32 cellular contexts compared by ENCODE assay signal in the genomic region with DNA sequence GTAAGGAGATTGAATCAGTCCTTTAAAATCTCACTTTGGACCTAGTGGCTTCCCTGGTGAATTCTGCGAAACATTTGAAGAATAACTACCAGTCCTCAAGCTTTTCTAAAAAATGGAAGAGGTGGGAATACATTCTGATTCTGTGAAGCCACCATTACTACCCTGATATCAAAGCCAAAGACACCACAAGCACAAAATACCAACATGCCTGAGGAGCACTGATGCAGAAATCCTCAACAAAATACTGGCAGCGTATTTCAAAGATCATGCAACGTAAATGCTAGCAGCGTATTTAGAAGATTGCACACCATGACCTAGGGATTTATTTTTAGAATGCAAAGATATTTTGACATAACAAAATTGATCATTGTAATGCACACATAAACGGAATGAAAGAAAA. TPM values are rescaled to one million over a fixed set of nuclear protein-coding genes. Genes with fewer than 3 reads are reported as not detected.
DNase-seq lines count a peak whose midpoint lies in the region; ATAC-seq, FAIRE-seq and TF ChIP-seq lines count a peak whose summit lies in the region.
"Had no signal": no experiment of that assay in that cellular context is flagged by ENCODE, and none has a peak within 500 bp of the region (broad histone marks: within the 10 kb centered on the region; RNA-seq: fewer than 3 reads in every experiment).

No MANE protein-coding gene starts in this region.

- H2BK120ac ChIP-seq in H1 (replicated peaks; ENCODE audit: low read depth, low read length) = no peak overlapping the region

- H3K4me3 Mint-ChIP-seq in naive B cell = peak overlapping the region in 5 of 8 donors; percentile 27 to 75 (median 56)
- H3K4me3 Mint-ChIP-seq: activated CD4-positive, alpha-beta T cell treated with anti-CD3 and anti-CD28 coated beads for 36 hours; activated naive CD4-positive, alpha-beta T cell treated with anti-CD3 and anti-CD28 coated beads, Interleukin-2, amount 10 ng/mL, durations not matched to agents 7 days and 5 days; activated T-helper 17 cell treated with anti-CD3 and anti-CD28 coated beads, Interleukin-2, amount 50 U/mL, for 72 hours; CD4-positive, alpha-beta memory T cell; type B pancreatic cell had no signal

- no peak overlapping the region for H3K4ac ChIP-seq in H1 (replicated peaks; ENCODE audit: insufficient read length, low read depth, low read length)

- no peak overlapping the region for H2BK20ac ChIP-seq in H1 (ENCODE audit: low read length)

- no peaks in the 10 kb centered on the region for H3K79me2 ChIP-seq in H1 (ENCODE audit: control insufficient read depth in 1 of 2, insufficient read depth in 2 of 2, low read length in 2 of 2)
- H3K79me2 ChIP-seq: hepatocyte had no signal

- no peak for TF ChIP-seq CTCF in H1 (IDR thresholded peaks at IDR 0.05; ENCODE audit: control extremely low read depth in 1 of 3, insufficient read depth in 1 of 3, low read depth in 1 of 3, low read length in 3 of 3)

- in situ Hi-C loops in ACHN (cut with HindIII; ENCODE audit: low pct_ligation_motif_present, low pct_unique_long_range_greater_than_20kb, low sequenced_read_pairs) = no loop called here

- no peak overlapping the region for H3K27ac ChIP-seq in H1 (ENCODE audit: low read depth, low read length)
- H3K27ac ChIP-seq: adrenal gland, breast epithelium, gastroesophageal sphincter, hepatocyte, left ventricle myocardium inferior, neutrophil, psoas muscle had no signal

- TF ChIP-seq POLR2A in H1 (IDR thresholded peaks at IDR 0.05; ENCODE audit: control extremely low read depth in 1 of 2, low read depth in 2 of 2, low read length in 2 of 2) = no peak

- ATAC-seq in naive B cell (ENCODE audit: low read depth in 2 of 2) (peak; percentile 74 to 85), GM18517 (IDR thresholded peaks at IDR 0.05; ENCODE audit: unreplicated experiment) (no peak), GM18873 (IDR thresholded peaks at IDR 0.05; ENCODE audit: low FRiP score, unreplicated experiment) (no peak)
- ATAC-seq: activated CD4-positive, alpha-beta T cell treated with anti-CD3 and anti-CD28 coated beads for 36 hours; activated T-helper 17 cell treated with anti-CD3 and anti-CD28 coated beads, Interleukin-2, amount 50 U/mL, for 72 hours; gastroesophageal sphincter; psoas muscle; SK-N-SH treated with all-trans-retinoic acid at 6 μM for 48 hours had no signal

- no peak overlapping the region for H3K4me3 ChIP-seq in H1 (ENCODE audit: extremely low read depth in 1 of 4, insufficient read depth in 2 of 4, low read depth in 3 of 4, low read length in 4 of 4)
- H3K4me3 ChIP-seq: adrenal gland, breast epithelium, gastroesophageal sphincter, hepatocyte, left ventricle myocardium inferior, MG63, psoas muscle had no signal

- no peaks in the 10 kb centered on the region for H3K79me1 ChIP-seq in H1 (ENCODE audit: low read depth, low read length)

- no peak for TF ChIP-seq RAD21 in H1 (IDR thresholded peaks at IDR 0.05 in 1 of 2, conservative IDR thresholded peaks at IDR 0.05 in 1 of 2; ENCODE audit: low read depth in 2 of 2, low read length in 2 of 2)

- H3K36me3 Mint-ChIP-seq in naive B cell = peaks cover 0 to 12% of the 10 kb centered on the region in 2 donors

- no peaks in the 10 kb centered on the region for H4K20me1 ChIP-seq in H1 (replicated peaks in 1 of 2; ENCODE audit: control insufficient read depth in 1 of 2, insufficient read depth in 2 of 2, low read length in 2 of 2)

- H2BK15ac ChIP-seq in H1 (ENCODE audit: low read length) = no peak overlapping the region

- FAIRE-seq in H1 (lab: Jason Lieb, UNC) = no peak
- FAIRE-seq: endothelial cell of umbilical vein had no signal

- no peak overlapping the region for H3K23ac ChIP-seq in H1 (ENCODE audit: insufficient read length)

- POLR2A ChIA-PET in H1 (lab: Charles Lee; ENCODE audit: partially characterized antibody) = interaction anchor here (0.7 to 0.9 kb wide), 2 partner anchors 7 to 11 kb away, joined by 3 read pairs; no protein-coding TSS in a partner anchor

- no peaks in the 10 kb centered on the region for H3K27me3 ChIP-seq in H1 (replicated peaks in 1 of 4; ENCODE audit: control insufficient read depth in 3 of 4, extremely low read depth in 1 of 4, insufficient read depth in 3 of 4, low read length in 3 of 4)
- H3K27me3 ChIP-seq: adrenal gland, breast epithelium, gastroesophageal sphincter, hepatocyte, MG63 had no signal

- H2BK5ac ChIP-seq in H1 (ENCODE audit: low read depth, low read length) = no peak overlapping the region

- H2AK5ac ChIP-seq in H1 (ENCODE audit: low read depth, low read length) = no peak overlapping the region

- no peaks in the 10 kb centered on the region for H3K9me3 Mint-ChIP-seq in naive B cell
- H3K9me3 Mint-ChIP-seq: activated naive CD4-positive, alpha-beta T cell treated with anti-CD3 and anti-CD28 coated beads, Interleukin-2, amount 10 ng/mL, durations not matched to agents 7 days and 5 days; activated T-helper 17 cell treated with anti-CD3 and anti-CD28 coated beads, Interleukin-2, amount 50 U/mL, for 72 hours had no signal

- no peak overlapping the region for H3K4me2 ChIP-seq in H1 (ENCODE audit: insufficient read depth in 1 of 2, low read depth in 2 of 2, low read length in 2 of 2)
- H3K4me2 ChIP-seq: hepatocyte had no signal

- H2AFZ ChIP-seq in H1 (ENCODE audit: low read length) = no peak overlapping the region
- H2AFZ ChIP-seq: hepatocyte had no signal

- H3K23me2 ChIP-seq in H1 (ENCODE audit: low read depth, low read length) = no peaks in the 10 kb centered on the region

- H3K9ac ChIP-seq in H1 (replicated peaks in 1 of 4; ENCODE audit: extremely low read depth in 1 of 4, low read depth in 3 of 4, low read length in 3 of 4) = no peak overlapping the region

- no peak overlapping the region for H3K18ac ChIP-seq in H1 (ENCODE audit: extremely low read depth, low read length)

- H3K9me3 ChIP-seq in H1 (ENCODE audit: insufficient read depth in 2 of 2, low read depth in 1 of 2, low read length in 1 of 2) = peaks cover 29 to 42% of the 10 kb centered on the region in 2 experiments
- H3K9me3 ChIP-seq: adrenal gland, breast epithelium, gastroesophageal sphincter, left ventricle myocardium inferior, MG63, neutrophil, psoas muscle had no signal

- peaks cover 29 to 40% (median 38%) of the 10 kb centered on the region in 3 donors for H3K4me1 Mint-ChIP-seq in naive B cell

- H2BK12ac ChIP-seq in H1 (ENCODE audit: low read depth, low read length) = no peak overlapping the region

- no peak overlapping the region for H3K14ac ChIP-seq in H1 (ENCODE audit: insufficient read length)

- CTCF ChIA-PET in H1 (lab: Charles Lee; ENCODE audit: partially characterized antibody) = interaction anchor here (1.1 kb wide), 1 partner anchor 22 kb away, joined by 3 read pairs; no protein-coding TSS in a partner anchor

- no peaks in the 10 kb centered on the region for H3K4me1 ChIP-seq in H1 (replicated peaks in 1 of 4; ENCODE audit: control insufficient read depth in 3 of 4, insufficient read depth in 4 of 4, low read length in 3 of 4)
- H3K4me1 ChIP-seq: breast epithelium had no signal

- H4K8ac ChIP-seq in H1 (ENCODE audit: extremely low read depth, insufficient read depth, low read length) = no peak overlapping the region

- no peak overlapping the region for H4K5ac ChIP-seq in H1 (ENCODE audit: insufficient read length, low read depth, low read length)

- no peak overlapping the region for H3K56ac ChIP-seq in H1 (replicated peaks; ENCODE audit: insufficient read length, low read depth, low read length)

- DNase-seq in ACHN (peak; percentile 72), M059J (ENCODE audit: low read depth) (peak; percentile 45), H1 (ENCODE audit: low read depth in 1 of 2, low spot score in 2 of 2) (no peak), naive B cell (peak; percentile 13), UCSD-AML1 (lab: John Stamatoyannopoulos, UW; ENCODE audit: unreplicated experiment) (no peak), GM03348 (ENCODE audit: low spot score) (no peak)
- DNase-seq: 8988T; CD4-positive, alpha-beta memory T cell; KG1; left ventricle myocardium inferior; MG63; NCI-H1930; NCI-H526 treated with DMSO at 0.1 percent for 48 hours; NK-92 treated with Interleukin-12 subunit alpha and Interleukin-12 subunit beta, amount 100 ng/mL, for 24 hours; psoas muscle; stimulated activated CD4-positive, alpha-beta T cell treated with anti-CD3 and anti-CD28 coated beads, Interleukin-4, amount 100 ng/mL, for 4 hours had no signal

- H3K27ac Mint-ChIP-seq in naive B cell = peak overlapping the region in 4 of 6 donors; percentile 17 to 78 (median 64)
- H3K27ac Mint-ChIP-seq: activated CD4-positive, alpha-beta T cell treated with anti-CD3 and anti-CD28 coated beads for 36 hours; activated naive CD4-positive, alpha-beta T cell treated with anti-CD3 and anti-CD28 coated beads, Interleukin-2, amount 10 ng/mL, durations not matched to agents 7 days and 5 days; activated T-helper 17 cell treated with anti-CD3 and anti-CD28 coated beads, Interleukin-2, amount 50 U/mL, for 72 hours; CD4-positive, alpha-beta memory T cell; type B pancreatic cell had no signal

- H4K91ac ChIP-seq in H1 (replicated peaks; ENCODE audit: insufficient read length, low read length) = no peak overlapping the region

- H3K36me3 ChIP-seq in H1 (ENCODE audit: control insufficient read depth in 2 of 4, insufficient read depth in 4 of 4, low read length in 3 of 4) = peaks cover 8 to 34% (median 21%) of the 10 kb centered on the region in 4 experiments; a peak in 7 of 8 replicates
- H3K36me3 ChIP-seq: adrenal gland, breast epithelium had no signal

- TF ChIP-seq EP300 in H1 (IDR thresholded peaks at IDR 0.05; ENCODE audit: borderline replicate concordance in 1 of 2, low read depth in 2 of 2, low read length in 2 of 2) = no peak

- 98% methylated on average over 5 of the region's 5 CpGs; no CpG with 5 or more reads in 1 of the 2 experiments for WGBS in H1 (ENCODE audit: extremely low coverage in 1 of 2, insufficient coverage in 1 of 2, insufficient read length in 1 of 2, insufficient replicate concordance in 2 of 2, low coverage in 1 of 2, low lambda C conversion rate in 2 of 2, missing lambda C conversion rate in 1 of 2), 2 experiments

- no peaks in the 10 kb centered on the region for H3K27me3 Mint-ChIP-seq in naive B cell
- H3K27me3 Mint-ChIP-seq: activated CD4-positive, alpha-beta T cell treated with anti-CD3 and anti-CD28 coated beads for 36 hours; activated naive CD4-positive, alpha-beta T cell treated with anti-CD3 and anti-CD28 coated beads, Interleukin-2, amount 10 ng/mL, durations not matched to agents 7 days and 5 days; activated T-helper 17 cell treated with anti-CD3 and anti-CD28 coated beads, Interleukin-2, amount 50 U/mL, for 72 hours; CD4-positive, alpha-beta memory T cell; type B pancreatic cell had no signal

RNA-seq across cellular contexts. Expression of a gene that starts 14.4 kb away (rescaled TPM):
- not detected in 2 replicates for total RNA-seq in M059J (2014; rRNA removed; shearing (Covaris generic))
- not detected in 2 replicates for total RNA-seq in H1 (2021; fragmentation: NEBNext Ultra II Directional; extraction: Animal tissue kit (Norgen Biotek cat#: 25700))
- polyA plus RNA-seq in H1 (2011; rRNA removed) (0.05 TPM in 1 of 2 replicates, not detected in the other), naive B cell (ENCODE audit: low read depth in 6 of 6) (not detected)
- not detected for polyA plus RNA-seq in H1 (2011; cell fraction: cytosol; rRNA removed)
- 0.07 TPM for polyA plus RNA-seq in H1 (2011; cell fraction: nucleus; rRNA removed)
- polyA plus RNA-seq in H1 (2012, experiment 1 of 2) = not detected in 4 replicates
- polyA plus RNA-seq in H1 (2012, experiment 2 of 2) = not detected
- not detected for polyA plus RNA-seq in H1 (2013, experiment 1 of 2)
- not detected for polyA plus RNA-seq in H1 (2013, experiment 2 of 2)
- not detected in 2 replicates for polyA minus RNA-seq in H1 (2011; rRNA and poly(A)+ RNA removed)
- not detected for polyA minus RNA-seq in H1 (2011; cell fraction: cytosol; rRNA and poly(A)+ RNA removed)
- polyA minus RNA-seq in H1 (2011; cell fraction: nucleus; rRNA and poly(A)+ RNA removed) = not detected
- total RNA-seq: activated CD4-positive, alpha-beta T cell treated with anti-CD3 and anti-CD28 coated beads for 36 hours; activated T-helper 17 cell treated with anti-CD3 and anti-CD28 coated beads, Interleukin-2, amount 50 U/mL, for 72 hours; adrenal gland; breast epithelium; CD4-positive, alpha-beta memory T cell; endothelial cell of umbilical vein; gastroesophageal sphincter; H4; left ventricle myocardium inferior; psoas muscle; subcutaneous adipose tissue; T-helper 2 cell treated with Interferon-gamma antibody and Interleukin-4, amounts not matched to agents 100 ng/mL and 5 ng/mL, for 36 hours had no signal
- polyA plus RNA-seq: adrenal gland had no signal

RNA-seq across cellular contexts. Expression of a gene that starts 23.4 kb away (rescaled TPM):
- not detected in 2 replicates for total RNA-seq in M059J (2014; rRNA removed; shearing (Covaris generic))
- 0.21 TPM in 1 of 2 replicates, not detected in the other for total RNA-seq in H1 (2021; fragmentation: NEBNext Ultra II Directional; extraction: Animal tissue kit (Norgen Biotek cat#: 25700))
- polyA plus RNA-seq in H1 (2011; rRNA removed) (0.12 and 0.16 TPM in 2 replicates), naive B cell (ENCODE audit: low read depth in 6 of 6) (not detected)
- 0.12 TPM for polyA plus RNA-seq in H1 (2011; cell fraction: cytosol; rRNA removed)
- 0.26 TPM for polyA plus RNA-seq in H1 (2011; cell fraction: nucleus; rRNA removed)
- polyA plus RNA-seq in H1 (2012, experiment 1 of 2) = 0.13 TPM in 2 of 4 replicates, not detected in the others
- polyA plus RNA-seq in H1 (2012, experiment 2 of 2) = 0.07 TPM
- not detected for polyA plus RNA-seq in H1 (2013, experiment 1 of 2)
- not detected for polyA plus RNA-seq in H1 (2013, experiment 2 of 2)
- 0.06 and 0.10 TPM in 2 replicates for polyA minus RNA-seq in H1 (2011; rRNA and poly(A)+ RNA removed)
- polyA minus RNA-seq in H1 (2011; cell fraction: cytosol; rRNA and poly(A)+ RNA removed) = not detected
- polyA minus RNA-seq in H1 (2011; cell fraction: nucleus; rRNA and poly(A)+ RNA removed) = not detected
- total RNA-seq: breast epithelium; CD4-positive, alpha-beta memory T cell; endothelial cell of umbilical vein; H4; subcutaneous adipose tissue; T-helper 2 cell treated with Interferon-gamma antibody and Interleukin-4, amounts not matched to agents 100 ng/mL and 5 ng/mL, for 36 hours had no signal
- polyA plus RNA-seq: CD4-positive, alpha-beta memory T cell; endothelial cell of umbilical vein; hepatocyte; psoas muscle had no signal

RNA-seq across cellular contexts. Expression of a gene that starts 59.0 kb away (rescaled TPM):
- 83.5 and 116 TPM in 2 replicates for total RNA-seq in M059J (2014; rRNA removed; shearing (Covaris generic))
- 81.9 and 84.8 TPM in 2 replicates for total RNA-seq in H1 (2021; fragmentation: NEBNext Ultra II Directional; extraction: Animal tissue kit (Norgen Biotek cat#: 25700))
- polyA plus RNA-seq in H1 (2011; rRNA removed) = 35.5 and 43.6 TPM in 2 replicates
- 51.7 TPM for polyA plus RNA-seq in H1 (2011; cell fraction: cytosol; rRNA removed)
- polyA plus RNA-seq in H1 (2011; cell fraction: nucleus; rRNA removed) = 54.2 TPM
- 68.2 to 75.6 TPM (median 71.3 TPM) in 4 replicates for polyA plus RNA-seq in H1 (2012, experiment 1 of 2)
- 27.7 TPM for polyA plus RNA-seq in H1 (2012, experiment 2 of 2)
- 54.0 TPM for polyA plus RNA-seq in H1 (2013, experiment 1 of 2)
- 54.0 TPM for polyA plus RNA-seq in H1 (2013, experiment 2 of 2)
- 51.8 and 52.5 TPM in 2 replicates for polyA minus RNA-seq in H1 (2011; rRNA and poly(A)+ RNA removed)
- polyA minus RNA-seq in H1 (2011; cell fraction: cytosol; rRNA and poly(A)+ RNA removed) = 33.2 TPM
- polyA minus RNA-seq in H1 (2011; cell fraction: nucleus; rRNA and poly(A)+ RNA removed) = 26.5 TPM
- polyA plus RNA-seq in naive B cell (ENCODE audit: low read depth in 6 of 6) = 10 to 100 TPM; 25.3 to 70.8 (median 42.4) TPM

Comparison
In these comparisons a context has a peak if more than half of its experiments do, and no peak if none do; other contexts are left out.
1. DNase-seq: peak in ACHN (single experiment), M059J (single experiment) and naive B cell (single experiment); none in H1 (0 of 2), UCSD-AML1 (single experiment) and GM03348 (single experiment).
2. ATAC-seq: peak in naive B cell (2 of 2); none in GM18517 (single experiment) and GM18873 (single experiment).